In genomic region chr2:177395594-177395993, GRCh38 we compare ENCODE assay signal across 18 cellular contexts. TPM values are rescaled to one million over a fixed set of nuclear protein-coding genes. Genes with fewer than 3 reads are reported as not detected.
A peak's percentile ranks its signal among the peaks of the same experiment; 100 is the strongest.
DNase-seq lines count a peak whose midpoint lies in the region; ATAC-seq and TF ChIP-seq lines count a peak whose summit lies in the region.
"Had no signal": no experiment of that assay in that cellular context is flagged by ENCODE, and none has a peak within 500 bp of the region (broad histone marks: within the 10 kb centered on the region; RNA-seq: fewer than 3 reads in every experiment).

No MANE protein-coding gene starts in this region.

- peak overlapping the region in 1 of 3 donors; percentile 34 for H3K27ac Mint-ChIP-seq in CD4-positive, CD25-positive, alpha-beta regulatory T cell
- H3K27ac Mint-ChIP-seq in endodermal cell = no peak overlapping the region
- H3K27ac Mint-ChIP-seq in stimulated activated memory B cell treated with anti-CD40 and anti-IgM and Interleukin-4, amounts not matched to agents 10 μg/mL and 1 μg/mL and 100 μg/mL, for 72 hours = no peak overlapping the region

- no peak overlapping the region for H3K9ac ChIP-seq in endodermal cell (ENCODE audit: extremely low read depth, low read length, poor library complexity, severe bottlenecking)
- H3K9ac ChIP-seq: BLaER1 had no signal

- in situ Hi-C loops in Panc1 (cut with HindIII; ENCODE audit: low pct_unique_long_range_greater_than_20kb, low sequenced_read_pairs) = no loop called here

- POLR2A ChIA-PET in Panc1 (lab: Charles Lee) = no interaction called here

- peak overlapping the region in 2 of 4 donors; percentile 64 to 87 for H3K4me3 Mint-ChIP-seq in CD4-positive, CD25-positive, alpha-beta regulatory T cell
- no peak overlapping the region for H3K4me3 Mint-ChIP-seq in endodermal cell
- H3K4me3 Mint-ChIP-seq in stimulated activated memory B cell treated with anti-CD40 and anti-IgM and Interleukin-4, amounts not matched to agents 10 μg/mL and 1 μg/mL and 100 μg/mL, for 72 hours = no peak overlapping the region

- no peak overlapping the region for H3K27ac ChIP-seq in CD4-positive, CD25-positive, alpha-beta regulatory T cell (ENCODE audit: insufficient read depth, low read length, poor library complexity, severe bottlenecking)
- H3K27ac ChIP-seq in HL-60 (replicated peaks) (peak overlapping the region; percentile 51), Panc1 (ENCODE audit: low read length) (peak overlapping the region; percentile 96), endodermal cell (ENCODE audit: low read depth, low read length) (no peak overlapping the region)
- H3K27ac ChIP-seq: BLaER1 had no signal

- H3K4me3 ChIP-seq in CD4-positive, CD25-positive, alpha-beta regulatory T cell (ENCODE audit: low read depth, low read length) = peak overlapping the region; percentile 30
- H3K4me3 ChIP-seq in HL-60 (replicated peaks; ENCODE audit: insufficient read depth, low read length) (no peak overlapping the region), Panc1 (ENCODE audit: low read depth in 2 of 2, low read length in 2 of 2) (peak overlapping the region in 1 of 2 experiments; percentile 97; a peak in 1 of 4 replicates), endodermal cell (ENCODE audit: low read length) (peak overlapping the region; percentile 89)
- H3K4me3 ChIP-seq: BLaER1 had no signal

- H3K27me3 Mint-ChIP-seq in CD4-positive, CD25-positive, alpha-beta regulatory T cell = no peaks in the 10 kb centered on the region
- no peaks in the 10 kb centered on the region for H3K27me3 Mint-ChIP-seq in endodermal cell (ENCODE audit: insufficient read depth)
- H3K27me3 Mint-ChIP-seq in stimulated activated memory B cell treated with anti-CD40 and anti-IgM and Interleukin-4, amounts not matched to agents 10 μg/mL and 1 μg/mL and 100 μg/mL, for 72 hours = no peaks in the 10 kb centered on the region

- no TSS peak for BruUV-seq in Panc1 (replicated peaks; lab: Mats Ljungman, UMichigan)

- intact Hi-C loops in Panc1 (cut with micrococcal nuclease; ENCODE audit: unreplicated experiment) = loop anchor here (10.0 kb wide), 1 partner anchor 151 kb away; no protein-coding TSS in a partner anchor

- H3K4me1 Mint-ChIP-seq in CD4-positive, CD25-positive, alpha-beta regulatory T cell = peaks cover 39 to 85% (median 69%) of the 10 kb centered on the region in 4 donors
- peaks cover 55% of the 10 kb centered on the region for H3K4me1 Mint-ChIP-seq in endodermal cell
- peaks cover 62% of the 10 kb centered on the region for H3K4me1 Mint-ChIP-seq in stimulated activated memory B cell treated with anti-CD40 and anti-IgM and Interleukin-4, amounts not matched to agents 10 μg/mL and 1 μg/mL and 100 μg/mL, for 72 hours

- DNase-seq in CD4-positive, CD25-positive, alpha-beta regulatory T cell = no peak
- DNase-seq in HL-60 (ENCODE audit: low read depth in 1 of 2, low spot score in 1 of 2) (no peak), Panc1 (ENCODE audit: low read depth, low spot score) (no peak), endodermal cell (no peak), DMS153 treated with DMSO at 0.1 percent for 48 hours (lab: John Stamatoyannopoulos, UW; ENCODE audit: unreplicated experiment) (no peak), SKM-1 treated with dmso at 0.1 percent for 144 hours (lab: John Stamatoyannopoulos, UW; ENCODE audit: unreplicated experiment) (no peak)
- DNase-seq: COR-L47, DMS79 treated with DMSO at 0.1 percent for 48 hours, GDM1, GOT3, NCI-H1092, NCI-H1694, NCI-H446, NCI-H748 treated with DMSO at 0.1 percent for 48 hours, T-helper 9 cell had no signal

- ATAC-seq in CD4-positive, CD25-positive, alpha-beta regulatory T cell (ENCODE audit: low read depth in 2 of 2) = no peak
- ATAC-seq in Panc1 (no peak), GM18873 (IDR thresholded peaks at IDR 0.05; ENCODE audit: low FRiP score, unreplicated experiment) (no peak)
- ATAC-seq in stimulated activated memory B cell treated with anti-CD40 and anti-IgM and Interleukin-4, amounts not matched to agents 10 μg/mL and 1 μg/mL and 100 μg/mL, for 72 hours = no peak

- no peaks in the 10 kb centered on the region for H3K9me3 ChIP-seq in CD4-positive, CD25-positive, alpha-beta regulatory T cell (ENCODE audit: control insufficient read depth in 2 of 2, low read length in 2 of 2)
- H3K9me3 ChIP-seq in Panc1 (ENCODE audit: control insufficient read depth, insufficient read depth, low read depth, low read length) (no peaks in the 10 kb centered on the region), endodermal cell (ENCODE audit: control insufficient read depth, low read length) (no peaks in the 10 kb centered on the region)
- H3K9me3 ChIP-seq: BLaER1 had no signal

- H3K36me3 ChIP-seq in CD4-positive, CD25-positive, alpha-beta regulatory T cell (ENCODE audit: control insufficient read depth, insufficient read depth, low read length) = peaks cover 2% of the 10 kb centered on the region
- H3K36me3 ChIP-seq in Panc1 (ENCODE audit: control insufficient read depth, insufficient read depth, low read length) (no peaks in the 10 kb centered on the region; the same call in none of the 2 replicates), endodermal cell (ENCODE audit: control insufficient read depth, insufficient read depth, low read length) (peaks cover 4% of the 10 kb centered on the region)

- no peaks in the 10 kb centered on the region for H3K9me3 Mint-ChIP-seq in CD4-positive, CD25-positive, alpha-beta regulatory T cell
- no peaks in the 10 kb centered on the region for H3K9me3 Mint-ChIP-seq in endodermal cell
- no peaks in the 10 kb centered on the region for H3K9me3 Mint-ChIP-seq in stimulated activated memory B cell treated with anti-CD40 and anti-IgM and Interleukin-4, amounts not matched to agents 10 μg/mL and 1 μg/mL and 100 μg/mL, for 72 hours

- peaks cover 8% of the 10 kb centered on the region for H3K36me3 Mint-ChIP-seq in CD4-positive, CD25-positive, alpha-beta regulatory T cell
- H3K36me3 Mint-ChIP-seq in endodermal cell (ENCODE audit: low read depth) = peaks cover 4% of the 10 kb centered on the region
- peaks cover 20% of the 10 kb centered on the region for H3K36me3 Mint-ChIP-seq in stimulated activated memory B cell treated with anti-CD40 and anti-IgM and Interleukin-4, amounts not matched to agents 10 μg/mL and 1 μg/mL and 100 μg/mL, for 72 hours

- TF ChIP-seq CTCF in HL-60 (IDR thresholded peaks at IDR 0.05; ENCODE audit: insufficient read depth, low read length) (no peak), Panc1 (IDR thresholded peaks at IDR 0.05) (no peak), endodermal cell (conservative IDR thresholded peaks at IDR 0.05) (no peak)

- no peaks in the 10 kb centered on the region for H3K27me3 ChIP-seq in CD4-positive, CD25-positive, alpha-beta regulatory T cell (ENCODE audit: control insufficient read depth, insufficient read depth, low read length)
- no peaks in the 10 kb centered on the region for H3K27me3 ChIP-seq in HL-60 (ENCODE audit: insufficient read depth, poor library complexity, severe bottlenecking)
- no peaks in the 10 kb centered on the region for H3K27me3 ChIP-seq in Panc1 (ENCODE audit: control insufficient read depth, insufficient read depth, low read length)
- no peaks in the 10 kb centered on the region for H3K27me3 ChIP-seq in endodermal cell (ENCODE audit: control insufficient read depth, insufficient read depth, low read length, poor library complexity, severe bottlenecking)

- peaks cover 42% of the 10 kb centered on the region for H3K4me1 ChIP-seq in CD4-positive, CD25-positive, alpha-beta regulatory T cell (ENCODE audit: control insufficient read depth, insufficient read depth, low read length, poor library complexity, severe bottlenecking)
- peaks cover 72% of the 10 kb centered on the region for H3K4me1 ChIP-seq in Panc1 (ENCODE audit: control insufficient read depth, insufficient read depth, low read length)
- peaks cover 14% of the 10 kb centered on the region for H3K4me1 ChIP-seq in endodermal cell (ENCODE audit: control insufficient read depth, insufficient read depth, low read length)

- CTCF ChIA-PET in Panc1 (lab: Charles Lee) = no interaction called here

RNA-seq across cellular contexts. Expression of gene AGPS, which starts 3.0 kb away (rescaled TPM):
- total RNA-seq in CD4-positive, CD25-positive, alpha-beta regulatory T cell = 29.4 TPM
- polyA plus RNA-seq in CD4-positive, CD25-positive, alpha-beta regulatory T cell = 10 to 100 TPM; 15.6 to 23.1 (median 19.7) TPM
- total RNA-seq in Panc1 (2021; ENCODE audit: unreplicated experiment) (68.7 TPM), endodermal cell (10 to 100 TPM; 76.8 to 86.1 TPM)
- 35.7 TPM for polyA plus RNA-seq in Panc1 (2012; ENCODE audit: insufficient read length)
- polyA plus RNA-seq in endodermal cell (2013, experiment 1 of 2) = 30.3 TPM
- polyA plus RNA-seq in endodermal cell (2013, experiment 2 of 2) = 26.9 TPM

Comparison
In these comparisons a context has a peak if more than half of its experiments do, and no peak if none do; other contexts are left out.
1. H3K27ac ChIP-seq: peak in HL-60 (single experiment) and Panc1 (single experiment); none in CD4-positive, CD25-positive, alpha-beta regulatory T cell (single experiment) and endodermal cell (single experiment).